Comparison of ENCODE assay signal across 18 cellular contexts in the genomic region with DNA sequence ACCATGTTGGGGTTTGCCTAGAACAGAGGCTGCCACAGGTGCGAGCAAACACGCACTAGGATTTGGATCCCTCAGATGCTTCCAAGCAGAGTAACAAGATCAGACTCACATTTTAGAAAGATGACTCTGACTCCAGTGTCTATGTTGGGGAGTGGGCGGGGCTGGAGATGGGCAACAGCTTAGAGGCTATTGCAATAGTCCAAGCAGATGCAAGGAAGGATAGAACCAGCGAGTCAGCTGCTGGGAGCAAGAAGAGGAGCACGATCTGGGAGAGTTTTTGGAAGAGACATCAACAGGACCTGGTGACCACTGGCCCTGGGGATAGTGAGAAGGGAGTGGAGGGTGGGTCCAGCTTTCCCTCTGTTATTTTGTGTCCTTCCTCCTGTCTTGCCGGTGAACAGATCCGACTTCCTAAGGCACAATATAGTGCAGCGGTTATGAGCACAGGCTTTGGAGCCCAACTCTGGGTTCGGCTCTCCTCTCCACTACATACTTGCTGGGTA. TPM values are rescaled to one million over a fixed set of nuclear protein-coding genes. Genes with fewer than 3 reads are reported as not detected.
A peak's percentile ranks its signal among the peaks of the same experiment; 100 is the strongest.
DNase-seq lines count a peak whose midpoint lies in the region; ATAC-seq, FAIRE-seq and TF ChIP-seq lines count a peak whose summit lies in the region.
"Had no signal": no experiment of that assay in that cellular context is flagged by ENCODE, and none has a peak within 500 bp of the region (broad histone marks: within the 10 kb centered on the region; RNA-seq: fewer than 3 reads in every experiment).

No MANE protein-coding gene starts in this region.

- H3K36me3 ChIP-seq in suprapubic skin = no peaks in the 10 kb centered on the region
- H3K36me3 ChIP-seq: ascending aorta, neutrophil, thoracic aorta had no signal

- CTCF ChIA-PET in WTC11 (lab: Charles Lee) = interaction anchor here (0.6 to 4.1 kb wide), 6 partner anchors 36 to 153 kb away, joined by 4 to 22 read pairs (median 6); no protein-coding TSS in a partner anchor

- ATAC-seq in WTC11 = no peak
- ATAC-seq in GM19452 (IDR thresholded peaks at IDR 0.05; ENCODE audit: unreplicated experiment) = no peak
- ATAC-seq: activated T-cell treated with anti-CD3 and anti-CD28 coated beads, Interleukin-2, amount 50 U/mL, for 4 hours had no signal

- no peaks in the 10 kb centered on the region for H3K36me3 Mint-ChIP-seq in activated CD4-positive, alpha-beta T cell treated with anti-CD3 and anti-CD28 coated beads, Interleukin-2, amount 10 ng/mL, durations not matched to agents 24 days and 14 days (ENCODE audit: low read depth)
- no peaks in the 10 kb centered on the region for H3K36me3 Mint-ChIP-seq in WTC11

- no peak for TF ChIP-seq CTCF in WTC11 (IDR thresholded peaks at IDR 0.05)
- no peak for TF ChIP-seq CTCF in foreskin fibroblast (IDR thresholded peaks at IDR 0.05; ENCODE audit: low read depth, low read length)
- no peak for TF ChIP-seq CTCF in suprapubic skin (IDR thresholded peaks at IDR 0.05)
- no peak for TF ChIP-seq CTCF in D721Med (IDR thresholded peaks at IDR 0.05; ENCODE audit: insufficient read depth, missing control alignments)

- TF ChIP-seq POLR2A in suprapubic skin (IDR thresholded peaks at IDR 0.05) = no peak

- no peak for FAIRE-seq in D721Med (lab: Jason Lieb, UNC)
- FAIRE-seq: A204.1, small intestine had no signal

- peaks cover 23% of the 10 kb centered on the region for H3K4me1 Mint-ChIP-seq in activated CD4-positive, alpha-beta T cell treated with anti-CD3 and anti-CD28 coated beads, Interleukin-2, amount 10 ng/mL, durations not matched to agents 24 days and 14 days
- peaks cover 51% of the 10 kb centered on the region for H3K4me1 Mint-ChIP-seq in WTC11

- H3K27me3 ChIP-seq in suprapubic skin = no peaks in the 10 kb centered on the region
- H3K27me3 ChIP-seq: ascending aorta, hepatocyte, neutrophil had no signal

- POLR2A ChIA-PET in WTC11 (lab: Charles Lee) = interaction anchor here (1.1 to 1.6 kb wide), 2 partner anchors 57 to 113 kb away, joined by 3 to 4 read pairs; no protein-coding TSS in a partner anchor

- no peak for TF ChIP-seq EP300 in suprapubic skin (IDR thresholded peaks at IDR 0.05)

- H3K4me3 Mint-ChIP-seq in activated CD4-positive, alpha-beta T cell treated with anti-CD3 and anti-CD28 coated beads, Interleukin-2, amount 10 ng/mL, durations not matched to agents 24 days and 14 days = no peak overlapping the region
- H3K4me3 Mint-ChIP-seq in WTC11 = no peak overlapping the region
- H3K4me3 Mint-ChIP-seq: activated T-cell treated with anti-CD3 and anti-CD28 coated beads, Interleukin-2, amount 50 U/mL, for 4 hours had no signal

- no peak for DNase-seq in activated CD4-positive, alpha-beta T cell treated with anti-CD3 and anti-CD28 coated beads, Interleukin-2, amount 10 ng/mL, durations not matched to agents 24 days and 14 days
- DNase-seq in activated CD4-positive, alpha-beta T cell treated with anti-CD3 and anti-CD28 coated beads for 48 hours = no peak
- no peak for DNase-seq in WTC11 (ENCODE audit: low spot score)
- DNase-seq in foreskin fibroblast = peak; percentile 57 to 76
- no peak for DNase-seq in suprapubic skin (ENCODE audit: low spot score in 2 of 2)
- no peak for DNase-seq in D721Med (ENCODE audit: insufficient read length, low spot score)
- DNase-seq in NCI-H2171 (lab: John Stamatoyannopoulos, UW) = no peak
- DNase-seq: activated T-cell treated with anti-CD3 and anti-CD28 coated beads, Interleukin-2, amount 50 U/mL, for 4 hours; effector memory CD4-positive, alpha-beta T cell; NCI-H2081; small intestine had no signal

- H3K27me3 Mint-ChIP-seq in activated CD4-positive, alpha-beta T cell treated with anti-CD3 and anti-CD28 coated beads, Interleukin-2, amount 10 ng/mL, durations not matched to agents 24 days and 14 days = no peaks in the 10 kb centered on the region
- no peaks in the 10 kb centered on the region for H3K27me3 Mint-ChIP-seq in WTC11 (ENCODE audit: low read depth)

- peak overlapping the region; percentile 87 for H3K27ac ChIP-seq in suprapubic skin
- H3K27ac ChIP-seq: ascending aorta, hepatocyte, KMS-11, neutrophil, thoracic aorta had no signal

- no peaks in the 10 kb centered on the region for H3K9me3 ChIP-seq in suprapubic skin
- H3K9me3 ChIP-seq: ascending aorta, neutrophil, thoracic aorta had no signal

- H3K4me3 ChIP-seq in foreskin fibroblast (ENCODE audit: low read depth in 1 of 2, low read length in 2 of 2) = no peak overlapping the region
- H3K4me3 ChIP-seq in suprapubic skin = no peak overlapping the region
- H3K4me3 ChIP-seq: ascending aorta, hepatocyte, thoracic aorta had no signal

- intact Hi-C loops in activated CD4-positive, alpha-beta T cell treated with anti-CD3 and anti-CD28 coated beads, Interleukin-2, amount 10 ng/mL, durations not matched to agents 24 days and 14 days (cut with micrococcal nuclease) = no loop called here

- peaks cover 34% of the 10 kb centered on the region for H3K4me1 ChIP-seq in suprapubic skin

- H3K9me3 Mint-ChIP-seq in activated CD4-positive, alpha-beta T cell treated with anti-CD3 and anti-CD28 coated beads, Interleukin-2, amount 10 ng/mL, durations not matched to agents 24 days and 14 days = no peaks in the 10 kb centered on the region
- no peaks in the 10 kb centered on the region for H3K9me3 Mint-ChIP-seq in WTC11
- H3K9me3 Mint-ChIP-seq: activated T-cell treated with anti-CD3 and anti-CD28 coated beads, Interleukin-2, amount 50 U/mL, for 4 hours had no signal

- 82% methylated on average over 9 of the region's 9 CpGs for WGBS in suprapubic skin

- peak overlapping the region; percentile 21 for H3K27ac Mint-ChIP-seq in activated CD4-positive, alpha-beta T cell treated with anti-CD3 and anti-CD28 coated beads, Interleukin-2, amount 10 ng/mL, durations not matched to agents 24 days and 14 days
- H3K27ac Mint-ChIP-seq in WTC11 = peak overlapping the region; percentile 76

TF ChIP-seq in WTC11, 78 proteins besides CTCF, POLR2A, EP300 and RAD21 (continues in another document):
- TF ChIP-seq NR3C1 (CRISPR knock-in tag; conservative IDR thresholded peaks at IDR 0.05; ENCODE audit: low read depth) (no peak), GTF2I (CRISPR knock-in tag; conservative IDR thresholded peaks at IDR 0.05) (no peak), TEAD1 (CRISPR knock-in tag; IDR thresholded peaks at IDR 0.05) (no peak), GRHL2 (CRISPR knock-in tag; IDR thresholded peaks at IDR 0.05; ENCODE audit: insufficient replicate concordance, severe bottlenecking) (no peak), ZNF263 (CRISPR knock-in tag; IDR thresholded peaks at IDR 0.05; ENCODE audit: low read depth) (no peak), ZNF219 (CRISPR knock-in tag; IDR thresholded peaks at IDR 0.05; ENCODE audit: borderline replicate concordance) (no peak), NFATC4 (CRISPR knock-in tag; IDR thresholded peaks at IDR 0.05) (no peak), FOXK1 (CRISPR knock-in tag; IDR thresholded peaks at IDR 0.05) (no peak)
- TF ChIP-seq, protein P1, sequence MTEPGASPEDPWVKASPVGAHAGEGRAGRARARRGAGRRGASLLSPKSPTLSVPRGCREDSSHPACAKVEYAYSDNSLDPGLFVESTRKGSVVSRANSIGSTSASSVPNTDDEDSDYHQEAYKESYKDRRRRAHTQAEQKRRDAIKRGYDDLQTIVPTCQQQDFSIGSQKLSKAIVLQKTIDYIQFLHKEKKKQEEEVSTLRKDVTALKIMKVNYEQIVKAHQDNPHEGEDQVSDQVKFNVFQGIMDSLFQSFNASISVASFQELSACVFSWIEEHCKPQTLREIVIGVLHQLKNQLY (CRISPR knock-in tag; IDR thresholded peaks at IDR 0.05) = no peak
- TF ChIP-seq, protein P2, sequence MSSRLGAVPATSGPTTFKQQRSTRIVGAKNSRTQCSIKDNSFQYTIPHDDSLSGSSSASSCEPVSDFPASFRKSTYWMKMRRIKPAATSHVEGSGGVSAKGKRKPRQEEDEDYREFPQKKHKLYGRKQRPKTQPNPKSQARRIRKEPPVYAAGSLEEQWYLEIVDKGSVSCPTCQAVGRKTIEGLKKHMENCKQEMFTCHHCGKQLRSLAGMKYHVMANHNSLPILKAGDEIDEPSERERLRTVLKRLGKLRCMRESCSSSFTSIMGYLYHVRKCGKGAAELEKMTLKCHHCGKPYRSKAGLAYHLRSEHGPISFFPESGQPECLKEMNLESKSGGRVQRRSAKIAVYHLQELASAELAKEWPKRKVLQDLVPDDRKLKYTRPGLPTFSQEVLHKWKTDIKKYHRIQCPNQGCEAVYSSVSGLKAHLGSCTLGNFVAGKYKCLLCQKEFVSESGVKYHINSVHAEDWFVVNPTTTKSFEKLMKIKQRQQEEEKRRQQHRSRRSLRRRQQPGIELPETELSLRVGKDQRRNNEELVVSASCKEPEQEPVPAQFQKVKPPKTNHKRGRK (CRISPR knock-in tag; IDR thresholded peaks at IDR 0.05; ENCODE audit: borderline replicate concordance) = no peak
- TF ChIP-seq, protein P3, sequence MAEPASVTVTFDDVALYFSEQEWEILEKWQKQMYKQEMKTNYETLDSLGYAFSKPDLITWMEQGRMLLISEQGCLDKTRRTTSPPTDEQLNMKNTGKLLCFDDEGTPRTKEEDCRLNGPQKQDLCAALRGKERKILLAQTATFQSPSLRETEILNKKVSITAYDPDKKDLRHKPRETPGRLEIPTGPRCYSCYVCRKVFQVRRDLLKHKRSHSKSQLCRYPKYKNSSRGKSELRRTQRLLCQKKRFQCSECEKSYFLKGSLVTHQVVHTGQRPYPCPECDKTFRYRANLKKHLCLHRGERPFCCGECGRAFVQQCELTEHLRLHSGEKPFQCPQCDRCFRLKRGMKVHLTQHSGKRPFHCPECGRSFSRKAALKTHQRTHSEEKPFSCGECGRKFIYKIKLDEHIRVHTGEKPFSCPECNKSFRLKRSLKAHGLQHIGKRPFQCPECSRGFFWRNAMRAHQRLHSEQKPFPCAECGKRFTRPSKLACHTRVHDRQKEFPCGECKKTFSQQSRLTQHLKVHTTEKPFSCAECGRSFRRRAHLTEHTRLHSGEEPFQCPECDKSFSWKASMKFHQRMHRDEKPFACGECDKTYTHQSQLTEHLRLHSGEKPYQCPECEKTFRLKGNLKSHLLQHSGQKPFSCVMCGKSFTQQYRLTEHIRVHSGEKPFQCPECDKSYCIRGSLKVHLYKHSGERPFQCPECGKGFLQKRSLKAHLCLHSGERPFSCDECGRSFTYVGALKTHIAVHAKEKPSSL (CRISPR knock-in tag; conservative IDR thresholded peaks at IDR 0.05) = no peak

RNA-seq across cellular contexts. Expression of a gene that starts 52.7 kb away (rescaled TPM):
- 0.57 and 0.58 TPM in 2 replicates for total RNA-seq in activated CD4-positive, alpha-beta T cell treated with anti-CD3 and anti-CD28 coated beads, Interleukin-2, amount 10 ng/mL, durations not matched to agents 24 days and 14 days
- total RNA-seq in WTC11 (2021) (0.31 to 0.78 TPM (median 0.44 TPM) in 3 replicates), suprapubic skin (10 to 100 TPM in 1 of 4 donors, 1 to 10 TPM in 3; 2.4 to 13.6 (median 4.6) TPM)

Comparison
In these comparisons a context has a peak if more than half of its experiments do, and no peak if none do; other contexts are left out.
1. DNase-seq: peak in foreskin fibroblast (2 of 2); none in activated CD4-positive, alpha-beta T cell treated with anti-CD3 and anti-CD28 coated beads, Interleukin-2, amount 10 ng/mL, durations not matched to agents 24 days and 14 days (single experiment), activated CD4-positive, alpha-beta T cell treated with anti-CD3 and anti-CD28 coated beads for 48 hours (single experiment), WTC11 (single experiment), suprapubic skin (0 of 2), D721Med (single experiment) and NCI-H2171 (single experiment).